1 cellular context compared by ENCODE assay signal in genomic region chr1:84031928-84032327, GRCh38.
TF ChIP-seq lines count a peak whose summit lies in the region.

No MANE protein-coding gene starts in this region.

TF ChIP-seq in IMR-90, 13 proteins besides CTCF, POLR2A, EP300 and RAD21:
- peak; percentile 27; the same call in 1 of the 2 replicates for TF ChIP-seq CEBPB (IDR thresholded peaks at IDR 0.05; ENCODE audit: low read depth, low read length)
- no peak for TF ChIP-seq RCOR1 (IDR thresholded peaks at IDR 0.05; ENCODE audit: insufficient replicate concordance, low read length)
